In the genomic region with DNA sequence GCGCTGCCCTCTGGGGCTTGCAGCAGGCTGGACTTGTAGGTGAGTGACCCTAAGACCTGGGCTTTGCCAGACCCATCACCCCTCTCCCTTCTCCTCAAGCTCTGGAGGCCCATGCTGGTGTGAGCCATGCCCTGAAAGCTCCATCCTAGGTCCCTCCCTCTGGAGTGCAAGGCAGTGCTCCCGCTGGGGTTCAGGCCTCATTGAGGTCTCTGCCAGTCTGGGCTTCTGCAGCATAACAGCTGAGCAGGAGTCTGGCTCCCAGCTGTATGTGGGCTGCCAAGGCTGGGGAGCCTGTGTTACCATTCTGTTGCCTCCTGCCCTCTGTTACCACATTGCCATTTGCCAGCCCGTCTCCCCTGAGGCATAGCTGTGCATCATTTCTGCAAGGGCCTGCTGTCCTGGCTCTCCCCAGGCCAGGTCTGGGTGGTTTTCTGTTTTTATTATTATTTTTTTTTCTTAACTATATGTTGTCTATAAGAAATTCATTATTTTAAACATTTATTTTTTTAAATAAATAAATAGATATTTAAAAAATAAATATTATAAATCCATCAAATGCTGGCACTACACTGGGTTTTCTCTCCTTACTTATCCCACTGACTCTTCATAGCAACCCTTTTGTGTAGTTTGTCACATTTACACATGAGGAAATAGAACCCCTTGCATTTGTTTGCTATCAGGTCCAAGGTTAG, we compare ENCODE assay signal across 20 cellular contexts. TPM values are rescaled to one million over a fixed set of nuclear protein-coding genes. Genes with fewer than 3 reads are reported as not detected.
"Had no signal": no experiment of that assay in that cellular context is flagged by ENCODE, and none has a peak within 500 bp of the region (broad histone marks: within the 10 kb centered on the region; RNA-seq: fewer than 3 reads in every experiment).

No MANE protein-coding gene starts in this region.

- H3K9me3 ChIP-seq: lower lobe of right lung, tibial artery, uterus had no signal

- H3K27ac ChIP-seq: lower lobe of right lung, tibial artery, uterus had no signal

- ATAC-seq: activated CD4-positive, CD25-positive, alpha-beta regulatory T cell treated with anti-CD3 and anti-CD28 coated beads, Interleukin-2, amount 50 U/mL, for 24 hours; activated CD8-positive, alpha-beta memory T cell treated with anti-CD3 and anti-CD28 coated beads, Interleukin-2, amount 10 ng/mL, durations not matched to agents 7 days and 5 days; activated T-cell treated with anti-CD3 and anti-CD28 coated beads, Interleukin-2, amount 50 U/mL, for 4 hours; lower lobe of right lung; natural killer cell; stimulated activated memory B cell treated with anti-CD40 and anti-IgM and Interleukin-4, amounts not matched to agents 10 μg/mL and 1 μg/mL and 100 μg/mL, for 72 hours had no signal

- DNase-seq: activated CD4-positive, alpha-beta T cell treated with anti-CD3 and anti-CD28 coated beads, Interleukin-2, amount 50 U/mL, for 48 hours; activated CD8-positive, alpha-beta memory T cell treated with anti-CD3 and anti-CD28 coated beads, Interleukin-2, amount 10 ng/mL, durations not matched to agents 7 days and 5 days; activated effector memory CD4-positive, alpha-beta T cell treated with anti-CD3 and anti-CD28 coated beads, Interleukin-2, amount 50 U/mL, for 16 hours; activated T-cell treated with anti-CD3 and anti-CD28 coated beads, Interleukin-2, amount 50 U/mL, for 4 hours; endodermal cell; erythroblast; immature natural killer cell; left cardiac atrium; lower lobe of right lung; natural killer cell; small intestine; stimulated activated CD4-positive, alpha-beta T cell treated with anti-CD3 and anti-CD28 coated beads, Interleukin-1b, Interleukin-23, amount 100 ng/mL, for 48 hours; uterus had no signal

- H3K36me3 ChIP-seq: lower lobe of right lung, tibial artery, uterus had no signal

- H3K4me3 ChIP-seq: lower lobe of right lung, tibial artery, uterus had no signal

- H3K36me3 Mint-ChIP-seq: activated CD8-positive, alpha-beta memory T cell treated with anti-CD3 and anti-CD28 coated beads, Interleukin-2, amount 10 ng/mL, durations not matched to agents 7 days and 5 days; brain; immature natural killer cell; natural killer cell; stimulated activated memory B cell treated with anti-CD40 and anti-IgM and Interleukin-4, amounts not matched to agents 10 μg/mL and 1 μg/mL and 100 μg/mL, for 72 hours had no signal

- H3K27ac Mint-ChIP-seq: activated CD8-positive, alpha-beta memory T cell treated with anti-CD3 and anti-CD28 coated beads, Interleukin-2, amount 10 ng/mL, durations not matched to agents 7 days and 5 days; activated naive CD8-positive, alpha-beta T cell; endodermal cell; immature natural killer cell; natural killer cell; stimulated activated memory B cell treated with anti-CD40 and anti-IgM and Interleukin-4, amounts not matched to agents 10 μg/mL and 1 μg/mL and 100 μg/mL, for 72 hours; T-helper 2 cell treated with Interferon-gamma antibody and Interleukin-4, amounts not matched to agents 5 μg/mL and 100 μg/mL, for 36 hours had no signal

- H3K4me3 Mint-ChIP-seq: activated CD8-positive, alpha-beta memory T cell treated with anti-CD3 and anti-CD28 coated beads, Interleukin-2, amount 10 ng/mL, durations not matched to agents 7 days and 5 days; activated naive CD8-positive, alpha-beta T cell; activated T-cell treated with anti-CD3 and anti-CD28 coated beads, Interleukin-2, amount 50 U/mL, for 4 hours; brain; central memory CD8-positive, alpha-beta T cell; endodermal cell; immature natural killer cell; natural killer cell; stimulated activated memory B cell treated with anti-CD40 and anti-IgM and Interleukin-4, amounts not matched to agents 10 μg/mL and 1 μg/mL and 100 μg/mL, for 72 hours; T-helper 2 cell treated with Interferon-gamma antibody and Interleukin-4, amounts not matched to agents 5 μg/mL and 100 μg/mL, for 36 hours had no signal

- H3K27me3 Mint-ChIP-seq: activated naive CD8-positive, alpha-beta T cell had no signal

- H3K9me3 Mint-ChIP-seq: activated T-cell treated with anti-CD3 and anti-CD28 coated beads, Interleukin-2, amount 50 U/mL, for 4 hours; brain; central memory CD8-positive, alpha-beta T cell; endodermal cell; immature natural killer cell; natural killer cell; stimulated activated memory B cell treated with anti-CD40 and anti-IgM and Interleukin-4, amounts not matched to agents 10 μg/mL and 1 μg/mL and 100 μg/mL, for 72 hours; T-helper 2 cell treated with Interferon-gamma antibody and Interleukin-4, amounts not matched to agents 5 μg/mL and 100 μg/mL, for 36 hours had no signal

RNA-seq across cellular contexts. Expression of gene ELMO3, which starts 54.0 kb away (rescaled TPM):
- polyA plus RNA-seq: immature natural killer cell had no signal
